In the genomic region with DNA sequence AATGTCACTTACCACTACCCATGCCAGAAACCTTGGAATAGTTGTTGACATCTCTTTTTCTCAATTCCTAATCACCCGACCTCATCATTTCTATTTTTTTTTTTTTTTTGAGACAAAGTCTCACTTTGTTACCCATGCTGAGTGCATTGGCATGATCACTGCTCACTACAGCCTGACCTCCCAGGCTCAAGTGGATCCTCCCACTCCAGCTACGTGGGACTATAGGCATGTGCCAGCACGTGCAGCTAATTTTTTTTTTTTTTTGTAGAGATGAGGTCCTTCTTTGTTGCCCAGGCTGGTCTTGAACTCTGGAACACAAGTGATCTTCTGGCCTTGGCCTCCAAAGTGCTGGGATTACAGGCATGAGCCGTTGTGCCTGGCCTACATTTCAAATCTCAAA, we compare ENCODE assay signal across 23 cellular contexts. TPM values are rescaled to one million over a fixed set of nuclear protein-coding genes. Genes with fewer than 3 reads are reported as not detected.
DNase-seq lines count a peak whose midpoint lies in the region; FAIRE-seq and TF ChIP-seq lines count a peak whose summit lies in the region.
"Had no signal": no experiment of that assay in that cellular context is flagged by ENCODE, and none has a peak within 500 bp of the region (broad histone marks: within the 10 kb centered on the region; RNA-seq: fewer than 3 reads in every experiment).

No MANE protein-coding gene starts in this region.

- no peaks in the 10 kb centered on the region for H3K27me3 ChIP-seq in neutrophil
- H3K27me3 ChIP-seq in testis, result no peaks in the 10 kb centered on the region
- no peaks in the 10 kb centered on the region for H3K27me3 ChIP-seq in small intestine (ENCODE audit: control insufficient read depth in 2 of 2, insufficient read depth in 2 of 2, low read length in 2 of 2)
- H3K27me3 ChIP-seq: BLaER1 treated with 17β-estradiol and CSF1 and Interleukin-3, amounts not matched to agents 10 nM and 100 nM had no signal

- H3K36me3 Mint-ChIP-seq in activated naive CD4-positive, alpha-beta T cell treated with anti-CD3 and anti-CD28 coated beads, Interleukin-2, amount 50 U/mL, for 24 hours, result peaks cover 1% of the 10 kb centered on the region
- peaks cover 1% of the 10 kb centered on the region for H3K36me3 Mint-ChIP-seq in activated naive CD4-positive, alpha-beta T cell treated with anti-CD3 and anti-CD28 coated beads for 36 hours (ENCODE audit: low read depth)

- H3K4me1 Mint-ChIP-seq in activated naive CD4-positive, alpha-beta T cell treated with anti-CD3 and anti-CD28 coated beads, Interleukin-2, amount 50 U/mL, for 24 hours, result peaks cover 67% of the 10 kb centered on the region
- H3K4me1 Mint-ChIP-seq in activated naive CD4-positive, alpha-beta T cell treated with anti-CD3 and anti-CD28 coated beads for 36 hours (ENCODE audit: low read depth), result peaks cover 49% of the 10 kb centered on the region

- POLR2A ChIA-PET in HEK293 (lab: Yijun Ruan, JAX), result no interaction called here

- peak overlapping the region; percentile 41 for H3K27ac Mint-ChIP-seq in activated naive CD4-positive, alpha-beta T cell treated with anti-CD3 and anti-CD28 coated beads, Interleukin-2, amount 50 U/mL, for 24 hours
- no peak overlapping the region for H3K27ac Mint-ChIP-seq in activated naive CD4-positive, alpha-beta T cell treated with anti-CD3 and anti-CD28 coated beads for 36 hours
- H3K27ac Mint-ChIP-seq: CD4-positive, alpha-beta T cell; H9 had no signal

- intact Hi-C loops in activated naive CD4-positive, alpha-beta T cell treated with anti-CD3 and anti-CD28 coated beads for 36 hours (cut with micrococcal nuclease), result no loop called here
- intact Hi-C loops in testis (cut with DNase I; ENCODE audit: low total_unique reads), result no loop called here
- intact Hi-C loops in cardiac septum (cut with DNase I), result no loop called here

- CTCF ChIA-PET in activated naive CD4-positive, alpha-beta T cell treated with anti-CD3 and anti-CD28 coated beads for 36 hours (lab: Charles Lee), result no interaction called here
- CTCF ChIA-PET in HEK293 (lab: Yijun Ruan, JAX), result no interaction called here

- H3K9me3 Mint-ChIP-seq in activated naive CD4-positive, alpha-beta T cell treated with anti-CD3 and anti-CD28 coated beads, Interleukin-2, amount 50 U/mL, for 24 hours, result no peaks in the 10 kb centered on the region
- no peaks in the 10 kb centered on the region for H3K9me3 Mint-ChIP-seq in activated naive CD4-positive, alpha-beta T cell treated with anti-CD3 and anti-CD28 coated beads for 36 hours
- H3K9me3 Mint-ChIP-seq: CD4-positive, alpha-beta T cell; IgD-negative memory B cell had no signal

- H3K9me3 ChIP-seq in HEK293 (ENCODE audit: control insufficient read depth, insufficient read depth, low read depth, low read length) (no peaks in the 10 kb centered on the region), neutrophil (no peaks in the 10 kb centered on the region), testis (no peaks in the 10 kb centered on the region), small intestine (ENCODE audit: control insufficient read depth, low read depth) (no peaks in the 10 kb centered on the region)
- H3K9me3 ChIP-seq: Caco-2 had no signal

- TF ChIP-seq POLR2A in testis (IDR thresholded peaks at IDR 0.05), result no peak

- H3K4me3 ChIP-seq in HEK293 (ENCODE audit: low read depth, low read length) (no peak overlapping the region), neutrophil (ENCODE audit: low read depth in 1 of 2, low read length in 1 of 2) (no peak overlapping the region), testis (no peak overlapping the region), small intestine (ENCODE audit: low read depth in 1 of 2, low read length in 2 of 2) (no peak overlapping the region)
- H3K4me3 ChIP-seq: BLaER1 treated with 17β-estradiol and CSF1 and Interleukin-3, amounts not matched to agents 10 nM and 100 nM had no signal

- H3K4me1 ChIP-seq in HEK293 (ENCODE audit: control insufficient read depth, insufficient read depth, low read length) (no peaks in the 10 kb centered on the region), neutrophil (ENCODE audit: control insufficient read depth in 1 of 2, insufficient read depth in 1 of 2, low read depth in 1 of 2, low read length in 1 of 2) (peaks cover 60 to 86% of the 10 kb centered on the region in 2 experiments), testis (no peaks in the 10 kb centered on the region), small intestine (ENCODE audit: control insufficient read depth in 2 of 2, insufficient read depth in 1 of 2, low read depth in 1 of 2, low read length in 1 of 2) (no peaks in the 10 kb centered on the region)
- H3K4me1 ChIP-seq: Caco-2 had no signal

- no peak overlapping the region for H3K4me3 Mint-ChIP-seq in activated naive CD4-positive, alpha-beta T cell treated with anti-CD3 and anti-CD28 coated beads, Interleukin-2, amount 50 U/mL, for 24 hours
- H3K4me3 Mint-ChIP-seq in activated naive CD4-positive, alpha-beta T cell treated with anti-CD3 and anti-CD28 coated beads for 36 hours, result no peak overlapping the region
- H3K4me3 Mint-ChIP-seq: CD4-positive, alpha-beta T cell; H9 had no signal

- no peak for FAIRE-seq in small intestine (lab: Jason Lieb, UNC)
- FAIRE-seq: GM18507, H1, HepG2 had no signal

- DNase-seq in activated naive CD4-positive, alpha-beta T cell treated with anti-CD3 and anti-CD28 coated beads for 36 hours, result no peak
- DNase-seq in testis (peak; percentile 48), small intestine (no peak), cardiac septum (ENCODE audit: low spot score) (no peak), midbrain (lab: John Stamatoyannopoulos, UW) (no peak)
- DNase-seq: 8988T; Caco-2; CD4-positive, alpha-beta T cell; DMS153; DMS79; GDM1; H9 had no signal

- H3K27me3 Mint-ChIP-seq in activated naive CD4-positive, alpha-beta T cell treated with anti-CD3 and anti-CD28 coated beads, Interleukin-2, amount 50 U/mL, for 24 hours, result no peaks in the 10 kb centered on the region
- H3K27me3 Mint-ChIP-seq in activated naive CD4-positive, alpha-beta T cell treated with anti-CD3 and anti-CD28 coated beads for 36 hours (ENCODE audit: low read depth), result no peaks in the 10 kb centered on the region
- H3K27me3 Mint-ChIP-seq: CD4-positive, alpha-beta T cell; IgD-negative memory B cell had no signal

- 31 to 63% methylated on average over 4 of the region's 4 CpGs for WGBS in testis, 2 donors
- 43 to 48% (median 45%) methylated on average over 4 of the region's 4 CpGs for WGBS in small intestine, 3 donors

- H3K27ac ChIP-seq in HEK293 (ENCODE audit: extremely low read depth, low read depth, low read length), result no peak overlapping the region
- H3K27ac ChIP-seq in neutrophil, result peak overlapping the region; percentile 72
- H3K27ac ChIP-seq in testis, result no peak overlapping the region
- no peak overlapping the region for H3K27ac ChIP-seq in small intestine (ENCODE audit: low read depth in 1 of 2, low read length in 1 of 2)
- H3K27ac ChIP-seq: BLaER1 treated with 17β-estradiol and CSF1 and Interleukin-3, amounts not matched to agents 10 nM and 100 nM had no signal

- peaks cover 0 to 3% of the 10 kb centered on the region in 2 experiments; a peak in 1 of 3 replicates for H3K36me3 ChIP-seq in HEK293 (ENCODE audit: control insufficient read depth in 2 of 2, insufficient read depth in 1 of 2, low read length in 2 of 2)
- no peaks in the 10 kb centered on the region for H3K36me3 ChIP-seq in neutrophil
- H3K36me3 ChIP-seq in testis (ENCODE audit: low read depth, missing control alignments), result no peaks in the 10 kb centered on the region
- no peaks in the 10 kb centered on the region for H3K36me3 ChIP-seq in small intestine (ENCODE audit: control insufficient read depth in 2 of 2, insufficient read depth in 2 of 2, low read length in 2 of 2)

- TF ChIP-seq CTCF in HEK293 (tag by site-specific recombination; IDR thresholded peaks at IDR 0.05) (no peak), neutrophil (IDR thresholded peaks at IDR 0.05) (no peak), testis (IDR thresholded peaks at IDR 0.05) (no peak)

TF ChIP-seq in HEK293, 187 proteins besides CTCF, POLR2A, EP300 and RAD21 (continues in another document):
- TF ChIP-seq, protein P1, sequence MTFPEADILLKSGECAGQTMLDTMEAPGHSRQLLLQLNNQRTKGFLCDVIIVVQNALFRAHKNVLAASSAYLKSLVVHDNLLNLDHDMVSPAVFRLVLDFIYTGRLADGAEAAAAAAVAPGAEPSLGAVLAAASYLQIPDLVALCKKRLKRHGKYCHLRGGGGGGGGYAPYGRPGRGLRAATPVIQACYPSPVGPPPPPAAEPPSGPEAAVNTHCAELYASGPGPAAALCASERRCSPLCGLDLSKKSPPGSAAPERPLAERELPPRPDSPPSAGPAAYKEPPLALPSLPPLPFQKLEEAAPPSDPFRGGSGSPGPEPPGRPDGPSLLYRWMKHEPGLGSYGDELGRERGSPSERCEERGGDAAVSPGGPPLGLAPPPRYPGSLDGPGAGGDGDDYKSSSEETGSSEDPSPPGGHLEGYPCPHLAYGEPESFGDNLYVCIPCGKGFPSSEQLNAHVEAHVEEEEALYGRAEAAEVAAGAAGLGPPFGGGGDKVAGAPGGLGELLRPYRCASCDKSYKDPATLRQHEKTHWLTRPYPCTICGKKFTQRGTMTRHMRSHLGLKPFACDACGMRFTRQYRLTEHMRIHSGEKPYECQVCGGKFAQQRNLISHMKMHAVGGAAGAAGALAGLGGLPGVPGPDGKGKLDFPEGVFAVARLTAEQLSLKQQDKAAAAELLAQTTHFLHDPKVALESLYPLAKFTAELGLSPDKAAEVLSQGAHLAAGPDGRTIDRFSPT (tag by site-specific recombination; IDR thresholded peaks at IDR 0.05), result no peak
- no peak for TF ChIP-seq ZNF324 (tag by site-specific recombination; IDR thresholded peaks at IDR 0.05)
- TF ChIP-seq, protein P2, sequence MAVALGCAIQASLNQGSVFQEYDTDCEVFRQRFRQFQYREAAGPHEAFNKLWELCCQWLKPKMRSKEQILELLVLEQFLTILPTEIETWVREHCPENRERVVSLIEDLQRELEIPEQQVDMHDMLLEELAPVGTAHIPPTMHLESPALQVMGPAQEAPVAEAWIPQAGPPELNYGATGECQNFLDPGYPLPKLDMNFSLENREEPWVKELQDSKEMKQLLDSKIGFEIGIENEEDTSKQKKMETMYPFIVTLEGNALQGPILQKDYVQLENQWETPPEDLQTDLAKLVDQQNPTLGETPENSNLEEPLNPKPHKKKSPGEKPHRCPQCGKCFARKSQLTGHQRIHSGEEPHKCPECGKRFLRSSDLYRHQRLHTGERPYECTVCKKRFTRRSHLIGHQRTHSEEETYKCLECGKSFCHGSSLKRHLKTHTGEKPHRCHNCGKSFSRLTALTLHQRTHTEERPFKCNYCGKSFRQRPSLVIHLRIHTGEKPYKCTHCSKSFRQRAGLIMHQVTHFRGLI (tag by site-specific recombination; IDR thresholded peaks at IDR 0.05), result no peak

RNA-seq across cellular contexts. Expression of gene KDM6A, which starts 12.0 kb away (rescaled TPM):
- 10 to 100 TPM; 21.5 to 22.5 TPM for total RNA-seq in activated naive CD4-positive, alpha-beta T cell treated with anti-CD3 and anti-CD28 coated beads for 36 hours
- total RNA-seq in testis (10 to 100 TPM; 56.7 to 57.7 TPM), cardiac septum (18.1 TPM)
- polyA plus RNA-seq in testis (ENCODE audit: insufficient read depth, low read depth, low replicate concordance) (27.2 TPM), small intestine (10 to 100 TPM in 2 of 3 donors, 1 to 10 TPM in 1; 9.5 to 16.8 (median 12.1) TPM)

RNA-seq across cellular contexts. Expression of gene DUSP21, which starts 41.1 kb away (rescaled TPM):
- total RNA-seq in activated naive CD4-positive, alpha-beta T cell treated with anti-CD3 and anti-CD28 coated beads for 36 hours, result not detected
- 1 to 10 TPM; 6.0 to 9.2 TPM for total RNA-seq in testis
- 9.6 TPM for polyA plus RNA-seq in testis (ENCODE audit: insufficient read depth, low read depth, low replicate concordance)
- 1 to 10 TPM in 2 of 3 donors, under 1 TPM in 1; 0.22 to 2.2 (median 2.2) TPM for polyA plus RNA-seq in small intestine
- total RNA-seq in cardiac septum, result not detected
- total RNA-seq: A673; Caco-2; CD4-positive, alpha-beta T cell; Daoy; H1; H9; HepG2 had no signal
- polyA plus RNA-seq: AG04450, H1, HepG2, IgD-negative memory B cell had no signal
